Comparison of ENCODE assay signal across 15 cellular contexts in the genomic region with DNA sequence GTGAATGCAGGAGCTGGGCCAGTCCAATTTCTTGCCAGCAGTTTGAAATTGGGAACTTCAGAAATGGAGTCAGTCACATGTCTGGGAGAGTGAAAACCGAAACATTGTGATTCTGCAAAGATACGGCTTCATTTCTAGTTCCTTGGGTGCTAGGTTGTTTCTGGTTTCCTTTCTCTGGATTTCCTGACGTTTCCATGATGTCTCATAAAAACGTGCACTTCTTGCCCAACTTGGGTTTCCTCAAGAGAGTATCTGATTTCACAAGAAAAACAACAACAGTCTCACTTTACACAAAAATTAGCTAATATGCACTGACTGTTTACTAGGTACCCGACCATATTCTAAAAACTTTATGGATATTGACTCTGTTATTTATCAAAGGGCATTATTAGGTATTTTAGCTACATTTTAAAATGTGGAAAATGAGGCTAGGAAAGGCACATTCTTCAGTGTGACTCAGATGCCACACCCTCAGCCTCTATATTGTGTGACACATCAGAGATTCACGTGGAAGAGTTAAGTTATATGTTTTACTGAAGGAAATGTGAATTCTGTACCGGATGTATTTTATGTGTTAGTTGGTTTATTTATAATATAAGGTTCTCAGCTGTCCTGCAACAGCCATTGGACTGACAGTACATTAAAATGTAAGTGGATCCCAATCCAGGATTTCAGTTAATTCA.
A peak's percentile ranks its signal among the peaks of the same experiment; 100 is the strongest.
DNase-seq lines count a peak whose midpoint lies in the region; ATAC-seq, FAIRE-seq and TF ChIP-seq lines count a peak whose summit lies in the region.
"Had no signal": no experiment of that assay in that cellular context is flagged by ENCODE, and none has a peak within 500 bp of the region (broad histone marks: within the 10 kb centered on the region; RNA-seq: fewer than 3 reads in every experiment).

No MANE protein-coding gene starts in this region.

- POLR2A ChIA-PET in HEK293T (lab: Yijun Ruan, JAX): no interaction called here

- TF ChIP-seq CTCF in astrocyte of the spinal cord (IDR thresholded peaks at IDR 0.05; ENCODE audit: low read depth, low read length): no peak
- no peak for TF ChIP-seq CTCF in transverse colon (IDR thresholded peaks at IDR 0.05)

- intact Hi-C loops in transverse colon (cut with DNase I; ENCODE audit: low total_unique reads): no loop called here

- CTCF ChIA-PET in HEK293T (lab: Yijun Ruan, JAX): interaction anchor here (0.6 kb wide), 1 partner anchor 178 kb away, joined by 3 read pairs; no protein-coding TSS in a partner anchor

- no peaks in the 10 kb centered on the region for H3K27me3 ChIP-seq in transverse colon
- H3K27me3 ChIP-seq: BE2C, body of pancreas, Peyer's patch had no signal

- ATAC-seq in HG03280 (IDR thresholded peaks at IDR 0.05; ENCODE audit: unreplicated experiment): no peak
- ATAC-seq: activated T-cell treated with anti-CD3 and anti-CD28 coated beads, Interleukin-2, amount 50 U/mL, for 72 hours; body of pancreas had no signal

- 60 to 61% methylated on average over 1 to 7 of the region's 7 CpGs for WGBS in transverse colon (ENCODE audit: low coverage in 1 of 2), 2 donors

- no peak for TF ChIP-seq POLR2A in transverse colon (IDR thresholded peaks at IDR 0.05)

- in situ Hi-C loops in astrocyte of the spinal cord (cut with HindIII; ENCODE audit: low sequenced_read_pairs): no loop called here
- in situ Hi-C loops in transverse colon (cut with MboI; ENCODE audit: low pct_ligation_motif_present in 1 of 4, low pct_unique_long_range_greater_than_20kb in 1 of 4, low sequenced_read_pairs in 3 of 4): no loop called here

- H3K27ac ChIP-seq in transverse colon: no peak overlapping the region
- H3K27ac ChIP-seq: body of pancreas, Peyer's patch had no signal

- H3K36me3 ChIP-seq in transverse colon: no peaks in the 10 kb centered on the region
- H3K36me3 ChIP-seq: BE2C, Peyer's patch had no signal

- DNase-seq in AG08396 (ENCODE audit: low spot score) (peak; percentile 18), HTR-8/SVneo (ENCODE audit: insufficient read length, low spot score) (peak; percentile 23), astrocyte of the spinal cord (ENCODE audit: low read depth, low spot score) (peak; percentile 55), iris pigment epithelial cell (ENCODE audit: low read depth) (peak; percentile 46), transverse colon (no peak), HEK293T (ENCODE audit: extremely low spot score) (no peak), NCI-H1048 (lab: John Stamatoyannopoulos, UW) (no peak)
- DNase-seq: activated T-cell treated with anti-CD3 and anti-CD28 coated beads, Interleukin-2, amount 50 U/mL, for 72 hours; BE2C; body of pancreas; NCI-H1105 treated with DMSO at 0.1 percent for 48 hours; Peyer's patch; stimulated activated CD4-positive, alpha-beta T cell treated with anti-CD3 and anti-CD28 coated beads, Interleukin-15, amount 100 ng/mL, for 24 hours; T-helper 2 cell had no signal

- H3K4me3 ChIP-seq in astrocyte of the spinal cord (ENCODE audit: low read depth, low read length): no peak overlapping the region
- no peak overlapping the region for H3K4me3 ChIP-seq in transverse colon
- H3K4me3 ChIP-seq: body of pancreas, Peyer's patch had no signal

- no peak for TF ChIP-seq EP300 in transverse colon (IDR thresholded peaks at IDR 0.05; ENCODE audit: low read depth)

- no peaks in the 10 kb centered on the region for H3K4me1 ChIP-seq in transverse colon
- H3K4me1 ChIP-seq: BE2C, body of pancreas, Peyer's patch had no signal

- H3K9me3 ChIP-seq in transverse colon: no peaks in the 10 kb centered on the region
- H3K9me3 ChIP-seq: BE2C, body of pancreas, Peyer's patch had no signal

- FAIRE-seq in HTR-8/SVneo (lab: Jason Lieb, UNC): no peak

TF ChIP-seq in HEK293T, 16 proteins besides CTCF, POLR2A, EP300 and RAD21:
- TF ChIP-seq LEF1 (IDR thresholded peaks at IDR 0.05; ENCODE audit: borderline replicate concordance) (no peak), ARNT (IDR thresholded peaks at IDR 0.05) (no peak), BHLHE40 (IDR thresholded peaks at IDR 0.05; ENCODE audit: borderline replicate concordance) (no peak), HDGF (IDR thresholded peaks at IDR 0.05; ENCODE audit: borderline replicate concordance) (no peak), ELF4 (IDR thresholded peaks at IDR 0.05) (no peak), FOXK2 (IDR thresholded peaks at IDR 0.05) (no peak), L3MBTL2 (conservative IDR thresholded peaks at IDR 0.05) (no peak), FOXA1 (IDR thresholded peaks at IDR 0.05) (no peak), SUZ12 (IDR thresholded peaks at IDR 0.05) (no peak), NFRKB (IDR thresholded peaks at IDR 0.05) (no peak), SP1 (IDR thresholded peaks at IDR 0.05) (no peak), TARDBP (IDR thresholded peaks at IDR 0.05) (no peak), CTBP1 (IDR thresholded peaks at IDR 0.05; ENCODE audit: borderline replicate concordance) (no peak), FOXM1 (IDR thresholded peaks at IDR 0.05; ENCODE audit: borderline replicate concordance) (no peak), ZNF384 (IDR thresholded peaks at IDR 0.05) (no peak)
- TF ChIP-seq, protein P1, sequence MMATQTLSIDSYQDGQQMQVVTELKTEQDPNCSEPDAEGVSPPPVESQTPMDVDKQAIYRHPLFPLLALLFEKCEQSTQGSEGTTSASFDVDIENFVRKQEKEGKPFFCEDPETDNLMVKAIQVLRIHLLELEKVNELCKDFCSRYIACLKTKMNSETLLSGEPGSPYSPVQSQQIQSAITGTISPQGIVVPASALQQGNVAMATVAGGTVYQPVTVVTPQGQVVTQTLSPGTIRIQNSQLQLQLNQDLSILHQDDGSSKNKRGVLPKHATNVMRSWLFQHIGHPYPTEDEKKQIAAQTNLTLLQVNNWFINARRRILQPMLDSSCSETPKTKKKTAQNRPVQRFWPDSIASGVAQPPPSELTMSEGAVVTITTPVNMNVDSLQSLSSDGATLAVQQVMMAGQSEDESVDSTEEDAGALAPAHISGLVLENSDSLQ (IDR thresholded peaks at IDR 0.05): no peak

Comparison
In these comparisons a context has a peak if more than half of its experiments do, and no peak if none do; other contexts are left out.
1. DNase-seq: peak in AG08396 (single experiment), HTR-8/SVneo (single experiment), astrocyte of the spinal cord (single experiment) and iris pigment epithelial cell (single experiment); none in transverse colon (single experiment), HEK293T (single experiment) and NCI-H1048 (single experiment).